Comparison of ENCODE assay signal across 8 cellular contexts in genomic region chr6:151451950-151452749, GRCh38. TPM values are rescaled to one million over a fixed set of nuclear protein-coding genes. Genes with fewer than 3 reads are reported as not detected.
DNase-seq lines count a peak whose midpoint lies in the region; ATAC-seq, FAIRE-seq and TF ChIP-seq lines count a peak whose summit lies in the region.

RMND1 (minus strand) TSS chr6:151452126; CDS start chr6:151445811, 6,315 bp downstream.

- H3K27me3 ChIP-seq in cardiac muscle cell: no peaks in the 10 kb centered on the region
- no peaks in the 10 kb centered on the region for H3K27me3 ChIP-seq in parathyroid adenoma (ENCODE audit: control insufficient read depth, insufficient read depth, low read length)
- H3K27me3 ChIP-seq in tibial nerve: no peaks in the 10 kb centered on the region

- TF ChIP-seq EP300 in tibial nerve (IDR thresholded peaks at IDR 0.05): peak; percentile 97

- H3K9me3 ChIP-seq in cardiac muscle cell (ENCODE audit: low read depth) (no peaks in the 10 kb centered on the region), parathyroid adenoma (ENCODE audit: control insufficient read depth, low read length) (no peaks in the 10 kb centered on the region), tibial nerve (no peaks in the 10 kb centered on the region)

- FAIRE-seq in GM12891 (lab: Jason Lieb, UNC): peak; percentile 98

- no peaks in the 10 kb centered on the region for H3K9me3 Mint-ChIP-seq in T-cell

- peak within 1 kb of the TSS; percentile 20 for H3K9ac ChIP-seq in parathyroid adenoma

- peaks cover 11% of the 10 kb centered on the region for H3K36me3 Mint-ChIP-seq in T-cell

- peak within 1 kb of the TSS; percentile 53 for H3K27ac ChIP-seq in adipose tissue (ENCODE audit: low read depth, low read length)
- H3K27ac ChIP-seq in cardiac muscle cell: peak within 1 kb of the TSS; percentile 89
- peak within 1 kb of the TSS; percentile 69 for H3K27ac ChIP-seq in parathyroid adenoma
- H3K27ac ChIP-seq in tibial nerve: peak within 1 kb of the TSS; percentile 84 to 97 (median 96)

- POLR2A ChIA-PET in T-cell (lab: Charles Lee): interaction anchor here (0.5 to 1.1 kb wide), 5 partner anchors 9 to 856 kb away, joined by 3 to 4 read pairs (median 3); no protein-coding TSS in a partner anchor

- TF ChIP-seq CTCF in cardiac muscle cell (IDR thresholded peaks at IDR 0.05; ENCODE audit: low read depth, low read length): no peak
- TF ChIP-seq CTCF in parathyroid adenoma (IDR thresholded peaks at IDR 0.05): no peak
- TF ChIP-seq CTCF in tibial nerve (IDR thresholded peaks at IDR 0.05): peak in 1 of 5 experiments; percentile 47

- peak within 1 kb of the TSS; percentile 91 for H2AFZ ChIP-seq in parathyroid adenoma

- H3K4me1 ChIP-seq in cardiac muscle cell (ENCODE audit: low read depth) (peaks cover 8% of the 10 kb centered on the region), parathyroid adenoma (no peaks in the 10 kb centered on the region), tibial nerve (peaks cover 0 to 30% (median 16%) of the 10 kb centered on the region in 4 donors)

- DNase-seq in GM12891 (ENCODE audit: insufficient read length, low spot score) (peak; percentile 91), NCI-H1436 treated with DMSO at 0.1 percent for 48 hours (lab: John Stamatoyannopoulos, UW) (peak; percentile 98), T-cell (peak; percentile 95 to 100 (median 99)), cardiac muscle cell (ENCODE audit: low read depth in 1 of 2, low spot score in 1 of 2) (peak; percentile 100), tibial nerve (ENCODE audit: low spot score in 2 of 2) (peak; percentile 98 to 99)

- H3K79me2 ChIP-seq in parathyroid adenoma: peaks cover 11% of the 10 kb centered on the region

- H3K4me3 ChIP-seq in cardiac muscle cell (peak within 1 kb of the TSS; percentile 76), parathyroid adenoma (ENCODE audit: low read depth, low read length) (peak within 1 kb of the TSS; percentile 96), tibial nerve (peak within 1 kb of the TSS; percentile 73 to 97 (median 90))

- H3K4me1 Mint-ChIP-seq in T-cell: peaks cover 54 to 61% (median 56%) of the 10 kb centered on the region in 3 donors

- H3K27me3 Mint-ChIP-seq in T-cell: peaks cover 0 to 3% of the 10 kb centered on the region in 2 donors

- H3K4me2 ChIP-seq in parathyroid adenoma (ENCODE audit: low read length): peak within 1 kb of the TSS; percentile 88

- H3K4me3 Mint-ChIP-seq in T-cell: peak within 1 kb of the TSS; percentile 91 to 96 (median 91)

- ATAC-seq in HG02840 (IDR thresholded peaks at IDR 0.05; ENCODE audit: low FRiP score, unreplicated experiment) (peak; percentile 98), T-cell (replicated peaks in 1 of 4) (peak; percentile 96 to 97 (median 97))

- H3K27ac Mint-ChIP-seq in T-cell: peak within 1 kb of the TSS; percentile 92 to 94

- H3K36me3 ChIP-seq in cardiac muscle cell (no peaks in the 10 kb centered on the region), parathyroid adenoma (ENCODE audit: control insufficient read depth, insufficient read depth, low read length) (no peaks in the 10 kb centered on the region), tibial nerve (no peaks in the 10 kb centered on the region)

- peak; percentile 71; the same call in 1 of the 2 replicates for TF ChIP-seq POLR2A in GM12891 (IDR thresholded peaks at IDR 0.05; ENCODE audit: low read depth, low read length)
- peak; percentile 56 to 61 for TF ChIP-seq POLR2A in tibial nerve (IDR thresholded peaks at IDR 0.05)

- CTCF ChIA-PET in T-cell (lab: Charles Lee): interaction anchor here in 1 of 2 donors (0.9 to 1.8 kb wide), 9 partner anchors 12 to 127 kb away, joined by 3 to 9 read pairs (median 3); no protein-coding TSS in a partner anchor

- WGBS in adipose tissue, 3 donors: 0 to 1% (median 0%) methylated on average over 73 to 74 of the region's 74 CpGs
- 0 to 1% methylated on average over 48 to 74 of the region's 74 CpGs for WGBS in tibial nerve, 2 donors

TF ChIP-seq in GM12891, 5 proteins besides CTCF, POLR2A, EP300 and RAD21:
- TF ChIP-seq SPI1 (IDR thresholded peaks at IDR 0.05; ENCODE audit: low read depth, low read length) (peak; percentile 58), POU2F2 (IDR thresholded peaks at IDR 0.05; ENCODE audit: low read depth, low read length) (peak; percentile 43), POLR2AphosphoS5 (IDR thresholded peaks at IDR 0.05; ENCODE audit: low read depth, low read length) (peak; percentile 67), TAF1 (IDR thresholded peaks at IDR 0.05; ENCODE audit: low read depth, low read length) (peak; percentile 68), PAX5 (IDR thresholded peaks at IDR 0.05; ENCODE audit: insufficient read depth, low read length, severe bottlenecking) (peak; percentile 74)

RNA-seq across cellular contexts. Expression of gene RMND1, which starts in this region (rescaled TPM):
- 16.9 TPM for polyA plus RNA-seq in GM12891 (2012; ENCODE audit: low read depth, missing spikeins)
- total RNA-seq in T-cell: 10 to 100 TPM in 4 of 5 donors, 1 to 10 TPM in 1; 8.0 to 15.6 (median 12.8) TPM
- 10 to 100 TPM; 12.9 to 22.5 (median 17.9) TPM for polyA plus RNA-seq in adipose tissue
- 12.2 and 17.2 TPM in 2 replicates for total RNA-seq in cardiac muscle cell
- 19.3 and 21.4 TPM in 2 replicates for polyA plus RNA-seq in cardiac muscle cell
- 10 to 100 TPM; 18.4 to 31.8 (median 27.0) TPM for total RNA-seq in tibial nerve

Comparison
In these comparisons a context has a peak if more than half of its experiments do, and no peak if none do; other contexts are left out.
1. Peak in every context shown above with its lines: DNase-seq, ATAC-seq, H3K4me3 ChIP-seq and H3K27ac ChIP-seq.